Comparison of ENCODE assay signal across 21 cellular contexts in the genomic region with DNA sequence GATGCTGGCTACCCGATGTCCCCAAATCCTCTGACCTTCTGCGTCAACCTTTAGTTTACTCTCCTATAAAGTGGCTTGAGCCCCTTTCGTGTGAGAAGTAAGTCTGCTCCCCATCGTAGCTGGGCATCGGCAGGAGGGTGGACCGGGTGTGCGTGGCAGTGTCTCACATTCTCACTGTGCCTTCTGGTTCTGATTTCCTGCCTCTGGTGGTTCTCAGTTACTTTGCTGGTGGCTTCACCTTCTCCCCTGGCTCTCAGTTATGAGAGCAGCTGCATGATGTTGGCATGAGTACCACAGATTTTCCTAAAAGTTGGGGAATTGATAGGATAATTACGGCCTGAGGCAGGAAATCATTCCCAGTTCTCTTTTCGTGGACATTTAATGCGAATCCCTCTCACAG. TPM values are rescaled to one million over a fixed set of nuclear protein-coding genes. Genes with fewer than 3 reads are reported as not detected.
DNase-seq lines count a peak whose midpoint lies in the region; FAIRE-seq and TF ChIP-seq lines count a peak whose summit lies in the region.
"Had no signal": no experiment of that assay in that cellular context is flagged by ENCODE, and none has a peak within 500 bp of the region (broad histone marks: within the 10 kb centered on the region; RNA-seq: fewer than 3 reads in every experiment).

No MANE protein-coding gene starts in this region.

- DNase-seq in AG20443 (ENCODE audit: low spot score) (peak; percentile 29), GM23248 (no peak), ascending aorta (ENCODE audit: low spot score in 2 of 2) (no peak), mesendoderm (no peak), GM20000 (ENCODE audit: low spot score) (no peak), urothelium cell line (ENCODE audit: low spot score) (no peak), HuH-7.5 (ENCODE audit: low spot score) (no peak), SKM-1 (lab: John Stamatoyannopoulos, UW; ENCODE audit: unreplicated experiment) (no peak)
- DNase-seq: AML-193; BE2C; Calu3; CD4-positive, alpha-beta memory T cell; COR-L47; DMS53; DMS79 treated with DMSO at 0.1 percent for 48 hours; GOT3; HCEC 1CT had no signal

- H3K4me1 ChIP-seq in GM23248 (ENCODE audit: insufficient read depth) (peaks cover 3% of the 10 kb centered on the region; the same call in 1 of the 2 replicates), ascending aorta (peaks cover 0 to 10% of the 10 kb centered on the region in 2 donors), mesendoderm (ENCODE audit: control insufficient read depth, low read depth, low read length) (no peaks in the 10 kb centered on the region)
- H3K4me1 ChIP-seq: BE2C; BLaER1 treated with 17β-estradiol and CSF1 and Interleukin-3, amounts not matched to agents 10 nM and 100 nM had no signal

- no peaks in the 10 kb centered on the region for H3K36me3 ChIP-seq in GM23248 (ENCODE audit: low read depth)
- H3K36me3 ChIP-seq in ascending aorta: no peaks in the 10 kb centered on the region
- H3K36me3 ChIP-seq in mesendoderm (ENCODE audit: control insufficient read depth, insufficient read depth, low read length): no peaks in the 10 kb centered on the region
- H3K36me3 ChIP-seq: BE2C; BLaER1 treated with 17β-estradiol and CSF1 and Interleukin-3, amounts not matched to agents 10 nM and 100 nM had no signal

- no peak overlapping the region for H2BK120ac ChIP-seq in mesendoderm (ENCODE audit: low read depth, low read length)

- H3K79me1 ChIP-seq in mesendoderm (ENCODE audit: low read length): no peaks in the 10 kb centered on the region

- H3K4me2 ChIP-seq in GM23248 (ENCODE audit: unreplicated experiment): no peak overlapping the region
- no peak overlapping the region for H3K4me2 ChIP-seq in mesendoderm (ENCODE audit: low read length)
- H3K4me2 ChIP-seq: BLaER1 treated with 17β-estradiol and CSF1 and Interleukin-3, amounts not matched to agents 10 nM and 100 nM had no signal

- in situ Hi-C loops in GM23248 (cut with MboI): loop anchor here (25.0 kb wide), 1 partner anchor 737 kb away; no protein-coding TSS in a partner anchor

- H3K9me2 ChIP-seq in GM23248 (ENCODE audit: insufficient read depth): no peaks in the 10 kb centered on the region

- H3K27ac ChIP-seq in GM23248: no peak overlapping the region
- peak overlapping the region; percentile 2 to 44 for H3K27ac ChIP-seq in ascending aorta
- no peak overlapping the region for H3K27ac ChIP-seq in mesendoderm (ENCODE audit: low read depth, low read length)
- H3K27ac ChIP-seq: BLaER1 treated with 17β-estradiol and CSF1 and Interleukin-3, amounts not matched to agents 10 nM and 100 nM had no signal

- TF ChIP-seq CTCF in ascending aorta (IDR thresholded peaks at IDR 0.05) (no peak), GM20000 (IDR thresholded peaks at IDR 0.05; ENCODE audit: extremely low read depth, missing control alignments) (no peak)

- no peak overlapping the region for H3K56ac ChIP-seq in mesendoderm (ENCODE audit: low read length)

- H2BK15ac ChIP-seq in mesendoderm (replicated peaks; ENCODE audit: low read depth): no peak overlapping the region

- 23 to 26% methylated on average over 10 of the region's 10 CpGs for WGBS in GM23248 (ENCODE audit: low coverage in 1 of 2, low lambda C conversion rate in 2 of 2, missing lambda C conversion rate in 2 of 2), 2 experiments
- no CpG with 5 or more reads among the region's 10 CpGs for WGBS in mesendoderm (ENCODE audit: extremely low coverage, insufficient coverage, low lambda C conversion rate)

- no peak overlapping the region for H2AK5ac ChIP-seq in mesendoderm (ENCODE audit: low read length)

- no peaks in the 10 kb centered on the region for H3K9me3 ChIP-seq in GM23248 (ENCODE audit: low read depth)
- no peaks in the 10 kb centered on the region for H3K9me3 ChIP-seq in ascending aorta
- H3K9me3 ChIP-seq: BE2C had no signal

- no peak overlapping the region for H3K9ac ChIP-seq in GM23248
- no peak overlapping the region for H3K9ac ChIP-seq in mesendoderm (ENCODE audit: low read length)
- H3K9ac ChIP-seq: BLaER1 treated with 17β-estradiol and CSF1 and Interleukin-3, amounts not matched to agents 10 nM and 100 nM had no signal

- no peak overlapping the region for H3K23ac ChIP-seq in mesendoderm (ENCODE audit: low read length)

- H3K4ac ChIP-seq in mesendoderm (ENCODE audit: low read depth, low read length): peak overlapping the region; percentile 25

- FAIRE-seq in urothelium cell line (lab: Jason Lieb, UNC): no peak
- FAIRE-seq: G401.6, GM12892, H54 had no signal

- H3K4me3 ChIP-seq in GM23248 (no peak overlapping the region), ascending aorta (no peak overlapping the region), mesendoderm (ENCODE audit: low read length) (no peak overlapping the region)
- H3K4me3 ChIP-seq: BLaER1 treated with 17β-estradiol and CSF1 and Interleukin-3, amounts not matched to agents 10 nM and 100 nM had no signal

- H2BK5ac ChIP-seq in mesendoderm (ENCODE audit: low read length): no peak overlapping the region

- no peaks in the 10 kb centered on the region for H4K20me1 ChIP-seq in GM23248 (ENCODE audit: insufficient read depth)
- H4K20me1 ChIP-seq: BLaER1 treated with 17β-estradiol and CSF1 and Interleukin-3, amounts not matched to agents 10 nM and 100 nM had no signal

- H4K5ac ChIP-seq in mesendoderm (ENCODE audit: low read length): no peak overlapping the region

- no peak overlapping the region for H3K18ac ChIP-seq in mesendoderm (ENCODE audit: low read length)

- H3K27me3 ChIP-seq in GM23248 (replicated peaks; ENCODE audit: insufficient read depth) (no peaks in the 10 kb centered on the region), ascending aorta (no peaks in the 10 kb centered on the region), mesendoderm (ENCODE audit: insufficient read depth, low read length, poor library complexity) (no peaks in the 10 kb centered on the region)
- H3K27me3 ChIP-seq: BE2C; BLaER1 treated with 17β-estradiol and CSF1 and Interleukin-3, amounts not matched to agents 10 nM and 100 nM had no signal

- H2AFZ ChIP-seq in GM23248: peak overlapping the region; percentile 35; the same call in 1 of the 2 replicates

- intact Hi-C loops in ascending aorta (cut with DNase I): no loop called here

- no peak overlapping the region for H4K8ac ChIP-seq in mesendoderm (ENCODE audit: low read depth, low read length)

- H3K79me2 ChIP-seq in GM23248 (ENCODE audit: insufficient read depth): no peaks in the 10 kb centered on the region
- H3K79me2 ChIP-seq in mesendoderm (ENCODE audit: control insufficient read depth, insufficient read depth, low read length): no peaks in the 10 kb centered on the region

- H3F3A ChIP-seq in GM23248 (ENCODE audit: insufficient read depth): no peaks in the 10 kb centered on the region

RNA-seq across cellular contexts. Expression of a gene that starts 47.0 kb away (rescaled TPM):
- total RNA-seq in GM23248 (2014; rRNA removed; shearing (Covaris generic)): 1,434 and 1,581 TPM in 2 replicates
- polyA plus RNA-seq in GM23248 (2016; fragmentation: Nextera tagmentation; extraction: Ambion mirVana): 921 and 936 TPM in 2 replicates
- total RNA-seq in ascending aorta: 1,118 TPM
- 4,570 TPM for polyA plus RNA-seq in mesendoderm (2013, experiment 1 of 2)
- polyA plus RNA-seq in mesendoderm (2013, experiment 2 of 2): 4,487 TPM

Comparison
In these comparisons a context has a peak if more than half of its experiments do, and no peak if none do; other contexts are left out.
1. H3K27ac ChIP-seq: peak in ascending aorta (2 of 2); none in GM23248 (single experiment) and mesendoderm (single experiment).